ENCODE assay signal across 17 cellular contexts in the genomic region with DNA sequence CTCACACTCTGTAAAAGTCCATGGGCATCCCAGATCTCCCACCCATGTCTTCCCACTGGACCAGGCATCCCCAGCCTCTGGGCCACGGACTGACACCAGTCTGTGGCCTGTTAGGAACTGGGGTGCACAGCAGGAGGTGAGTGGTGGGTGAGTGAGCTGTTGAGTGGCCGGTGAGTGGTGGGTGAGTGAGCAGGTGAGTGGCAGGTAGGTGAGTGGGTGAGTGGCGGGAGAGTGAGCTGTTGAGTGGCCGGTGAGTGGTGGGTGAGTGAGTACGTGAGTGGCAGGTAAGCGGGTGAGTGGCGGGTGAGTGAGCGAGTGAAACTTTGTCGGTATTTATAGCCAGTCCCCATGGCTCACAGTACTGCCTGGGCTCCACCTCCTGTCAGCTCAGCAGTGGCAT.
"Had no signal": no experiment of that assay in that cellular context is flagged by ENCODE, and none has a peak within 500 bp of the region (broad histone marks: within the 10 kb centered on the region; RNA-seq: fewer than 3 reads in every experiment).

No MANE protein-coding gene starts in this region.

- H3K4me3 Mint-ChIP-seq: immature natural killer cell; naive thymus-derived CD4-positive, alpha-beta T cell; nephron progenitor cell had no signal

- H3K4me1 Mint-ChIP-seq: immature natural killer cell had no signal

- H3K27me3 ChIP-seq: esophagus muscularis mucosa, gastrocnemius medialis, right atrium auricular region had no signal

- H3K36me3 Mint-ChIP-seq: immature natural killer cell; naive thymus-derived CD4-positive, alpha-beta T cell had no signal

- H3K9me3 Mint-ChIP-seq: immature natural killer cell had no signal

- FAIRE-seq: endometrium, keratinocyte, small intestine, urothelium cell line had no signal

- H3K4me1 ChIP-seq: esophagus muscularis mucosa, gastrocnemius medialis, left ventricle myocardium inferior, right atrium auricular region had no signal

- H3K27ac Mint-ChIP-seq: immature natural killer cell; naive thymus-derived CD4-positive, alpha-beta T cell; nephron progenitor cell had no signal

- H3K27me3 Mint-ChIP-seq: naive thymus-derived CD4-positive, alpha-beta T cell had no signal

- H3K9me3 ChIP-seq: esophagus muscularis mucosa, gastrocnemius medialis had no signal

- H3K4me3 ChIP-seq: esophagus muscularis mucosa, gastrocnemius medialis, left ventricle myocardium inferior, right atrium auricular region had no signal

- ATAC-seq: gastrocnemius medialis; left cardiac atrium; naive thymus-derived CD4-positive, alpha-beta T cell had no signal

- H3K27ac ChIP-seq: epithelial cell of prostate, esophagus muscularis mucosa, gastrocnemius medialis, left ventricle myocardium inferior, right atrium auricular region had no signal

- H3K36me3 ChIP-seq: esophagus muscularis mucosa, gastrocnemius medialis, left ventricle myocardium inferior, right atrium auricular region had no signal

- DNase-seq: caudate nucleus; effector memory CD4-positive, alpha-beta T cell; gastrocnemius medialis; immature natural killer cell; left cardiac atrium; left ventricle myocardium inferior; naive thymus-derived CD4-positive, alpha-beta T cell; nephron progenitor cell; small intestine; stimulated activated CD4-positive, alpha-beta T cell treated with anti-CD3 and anti-CD28 coated beads, Interleukin-2, amount 100 ng/mL, for 48 hours; trophoblast cell had no signal
